ENCODE assay signal across 24 cellular contexts in the genomic region with DNA sequence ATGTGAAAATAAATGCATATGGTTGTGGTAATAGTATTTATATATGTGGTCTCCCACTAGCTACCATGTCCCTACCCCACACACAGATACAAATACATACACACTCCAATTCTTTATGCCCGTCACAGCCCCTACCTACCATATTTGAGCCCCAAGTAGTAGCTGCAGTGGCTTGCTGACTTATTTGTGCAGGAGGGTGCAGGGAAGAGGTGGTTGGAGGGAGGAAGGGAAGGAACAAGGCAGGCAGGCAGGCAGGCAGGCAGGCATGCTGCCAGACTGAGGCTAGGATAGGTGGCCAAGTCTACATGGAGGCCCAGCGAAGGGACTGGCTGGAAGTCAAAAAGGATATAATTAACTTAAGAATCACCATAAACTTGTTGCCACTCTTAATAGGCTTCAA.
"Had no signal": no experiment of that assay in that cellular context is flagged by ENCODE, and none has a peak within 500 bp of the region (broad histone marks: within the 10 kb centered on the region; RNA-seq: fewer than 3 reads in every experiment).

No MANE protein-coding gene starts in this region.

- H3K27ac ChIP-seq: body of pancreas, epithelial cell of prostate had no signal

- ATAC-seq: activated CD4-positive, alpha-beta T cell treated with anti-CD3 and anti-CD28 coated beads for 36 hours; activated CD8-positive, alpha-beta memory T cell treated with anti-CD3 and anti-CD28 coated beads, Interleukin-2, amount 10 ng/mL, durations not matched to agents 7 days and 5 days; activated CD8-positive, alpha-beta T cell treated with anti-CD3 and anti-CD28 coated beads, Interleukin-2, amount 10 ng/mL, durations not matched to agents 7 days and 5 days; activated T-cell treated with anti-CD3 and anti-CD28 coated beads, Interleukin-2, amount 50 U/mL, for 72 hours; body of pancreas; effector memory CD8-positive, alpha-beta T cell had no signal

- H3K9me3 ChIP-seq: body of pancreas had no signal

- H3K4me3 Mint-ChIP-seq: activated CD4-positive, alpha-beta memory T cell treated with anti-CD3 and anti-CD28 coated beads for 36 hours; activated CD4-positive, alpha-beta T cell treated with anti-CD3 and anti-CD28 coated beads for 36 hours; activated CD4-positive, alpha-beta T cell treated with anti-CD3 and anti-CD28 coated beads, Interleukin-2, amount 10 ng/mL, durations not matched to agents 24 days and 14 days; activated CD8-positive, alpha-beta memory T cell treated with anti-CD3 and anti-CD28 coated beads, Interleukin-2, amount 10 ng/mL, durations not matched to agents 7 days and 5 days; activated CD8-positive, alpha-beta T cell treated with anti-CD3 and anti-CD28 coated beads, Interleukin-2, amount 10 ng/mL, durations not matched to agents 7 days and 5 days; activated naive CD8-positive, alpha-beta T cell; activated T-cell treated with anti-CD3 and anti-CD28 coated beads, Interleukin-2, amount 50 U/mL, for 72 hours; effector memory CD8-positive, alpha-beta T cell had no signal

- H3K27me3 Mint-ChIP-seq: activated CD4-positive, alpha-beta memory T cell treated with anti-CD3 and anti-CD28 coated beads for 36 hours; activated CD4-positive, alpha-beta T cell treated with anti-CD3 and anti-CD28 coated beads for 36 hours had no signal

- H3K36me3 Mint-ChIP-seq: activated CD4-positive, alpha-beta memory T cell treated with anti-CD3 and anti-CD28 coated beads for 36 hours; activated CD8-positive, alpha-beta memory T cell treated with anti-CD3 and anti-CD28 coated beads, Interleukin-2, amount 10 ng/mL, durations not matched to agents 7 days and 5 days; activated naive CD8-positive, alpha-beta T cell had no signal

- DNase-seq: activated CD4-positive, alpha-beta memory T cell treated with anti-CD3 and anti-CD28 coated beads for 36 hours; activated CD4-positive, alpha-beta T cell treated with anti-CD3 and anti-CD28 coated beads for 36 hours; activated CD4-positive, alpha-beta T cell treated with anti-CD3 and anti-CD28 coated beads, Interleukin-2, amount 10 ng/mL, durations not matched to agents 24 days and 14 days; activated CD4-positive, CD25-positive, alpha-beta regulatory T cell; activated CD4-positive, CD25-positive, alpha-beta regulatory T cell treated with anti-CD3 and anti-CD28 coated beads, Interleukin-2, amount 50 U/mL, for 72 hours; activated CD8-positive, alpha-beta memory T cell treated with anti-CD3 and anti-CD28 coated beads, Interleukin-2, amount 10 ng/mL, durations not matched to agents 7 days and 5 days; activated CD8-positive, alpha-beta memory T cell treated with anti-CD3 and anti-CD28 coated beads, Interleukin-2, amount 50 U/mL, for 4 hours; activated CD8-positive, alpha-beta T cell treated with anti-CD3 and anti-CD28 coated beads, Interleukin-2, amount 10 ng/mL, durations not matched to agents 7 days and 5 days; activated gamma-delta T cell; activated naive CD4-positive, alpha-beta T cell; activated naive CD4-positive, alpha-beta T cell treated with anti-CD3 and anti-CD28 coated beads, Interleukin-2, amount 50 U/mL, for 16 hours; activated T-cell treated with anti-CD3 and anti-CD28 coated beads, Interleukin-2, amount 50 U/mL, for 1 hour; activated T-cell treated with anti-CD3 and anti-CD28 coated beads, Interleukin-2, amount 50 U/mL, for 72 hours; amniotic stem cell; body of pancreas; caudate nucleus; cortex of kidney; dermis blood vessel endothelial cell; effector CD4-positive, alpha-beta T cell; effector memory CD8-positive, alpha-beta T cell; foreskin fibroblast; T-helper 2 cell had no signal

- H3K9me3 Mint-ChIP-seq: activated CD4-positive, alpha-beta memory T cell treated with anti-CD3 and anti-CD28 coated beads for 36 hours; activated CD4-positive, alpha-beta T cell treated with anti-CD3 and anti-CD28 coated beads, Interleukin-2, amount 10 ng/mL, durations not matched to agents 24 days and 14 days; activated T-cell treated with anti-CD3 and anti-CD28 coated beads, Interleukin-2, amount 50 U/mL, for 72 hours; effector memory CD8-positive, alpha-beta T cell had no signal

- H3K4me1 ChIP-seq: body of pancreas had no signal

- H3K4me1 Mint-ChIP-seq: activated CD4-positive, alpha-beta T cell treated with anti-CD3 and anti-CD28 coated beads for 36 hours; activated CD4-positive, alpha-beta T cell treated with anti-CD3 and anti-CD28 coated beads, Interleukin-2, amount 10 ng/mL, durations not matched to agents 24 days and 14 days; activated CD8-positive, alpha-beta memory T cell treated with anti-CD3 and anti-CD28 coated beads, Interleukin-2, amount 10 ng/mL, durations not matched to agents 7 days and 5 days had no signal

- H3K27ac Mint-ChIP-seq: activated CD4-positive, alpha-beta memory T cell treated with anti-CD3 and anti-CD28 coated beads for 36 hours; activated CD4-positive, alpha-beta T cell treated with anti-CD3 and anti-CD28 coated beads for 36 hours; activated CD4-positive, alpha-beta T cell treated with anti-CD3 and anti-CD28 coated beads, Interleukin-2, amount 10 ng/mL, durations not matched to agents 24 days and 14 days; activated CD8-positive, alpha-beta memory T cell treated with anti-CD3 and anti-CD28 coated beads, Interleukin-2, amount 10 ng/mL, durations not matched to agents 7 days and 5 days; activated CD8-positive, alpha-beta T cell treated with anti-CD3 and anti-CD28 coated beads, Interleukin-2, amount 10 ng/mL, durations not matched to agents 7 days and 5 days; activated naive CD8-positive, alpha-beta T cell; activated T-cell treated with anti-CD3 and anti-CD28 coated beads, Interleukin-2, amount 50 U/mL, for 72 hours; effector memory CD8-positive, alpha-beta T cell had no signal

- H3K27me3 ChIP-seq: body of pancreas had no signal

- H3K4me3 ChIP-seq: body of pancreas had no signal
